1 cellular context compared by ENCODE assay signal in genomic region chr6:68040780-68041179, GRCh38.
TF ChIP-seq lines count a peak whose summit lies in the region.

No MANE protein-coding gene starts in this region.

TF ChIP-seq in H1, 55 proteins besides CTCF, POLR2A, EP300 and RAD21:
- TF ChIP-seq, protein P1, sequence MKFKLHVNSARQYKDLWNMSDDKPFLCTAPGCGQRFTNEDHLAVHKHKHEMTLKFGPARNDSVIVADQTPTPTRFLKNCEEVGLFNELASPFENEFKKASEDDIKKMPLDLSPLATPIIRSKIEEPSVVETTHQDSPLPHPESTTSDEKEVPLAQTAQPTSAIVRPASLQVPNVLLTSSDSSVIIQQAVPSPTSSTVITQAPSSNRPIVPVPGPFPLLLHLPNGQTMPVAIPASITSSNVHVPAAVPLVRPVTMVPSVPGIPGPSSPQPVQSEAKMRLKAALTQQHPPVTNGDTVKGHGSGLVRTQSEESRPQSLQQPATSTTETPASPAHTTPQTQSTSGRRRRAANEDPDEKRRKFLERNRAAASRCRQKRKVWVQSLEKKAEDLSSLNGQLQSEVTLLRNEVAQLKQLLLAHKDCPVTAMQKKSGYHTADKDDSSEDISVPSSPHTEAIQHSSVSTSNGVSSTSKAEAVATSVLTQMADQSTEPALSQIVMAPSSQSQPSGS (IDR thresholded peaks at IDR 0.05; ENCODE audit: low read length): no peak
- no peak for TF ChIP-seq MAFK (IDR thresholded peaks at IDR 0.05; ENCODE audit: low read depth, low read length)
- TF ChIP-seq ASH2L (IDR thresholded peaks at IDR 0.05; ENCODE audit: low read length): no peak
- no peak for TF ChIP-seq CREB1 (IDR thresholded peaks at IDR 0.05)
- TF ChIP-seq TCF12 (IDR thresholded peaks at IDR 0.05; ENCODE audit: low read depth, low read length): no peak
- no peak for TF ChIP-seq HDAC2 (IDR thresholded peaks at IDR 0.05; ENCODE audit: borderline replicate concordance in 1 of 2, low read depth in 2 of 2, low read length in 2 of 2)
- TF ChIP-seq ZNF274 (IDR thresholded peaks at IDR 0.05; ENCODE audit: borderline replicate concordance, extremely low read depth, low read length): no peak
- TF ChIP-seq POLR2AphosphoS5 (IDR thresholded peaks at IDR 0.05; ENCODE audit: low read depth, low read length): no peak
- no peak for TF ChIP-seq NRF1 (IDR thresholded peaks at IDR 0.05; ENCODE audit: low read depth, low read length)
- no peak for TF ChIP-seq SUZ12 (IDR thresholded peaks at IDR 0.05; ENCODE audit: low read length)
- no peak for TF ChIP-seq JUND (IDR thresholded peaks at IDR 0.05; ENCODE audit: low read length)
- no peak for TF ChIP-seq MAX (IDR thresholded peaks at IDR 0.05)
